ENCODE assay signal across 11 cellular contexts in the genomic region with DNA sequence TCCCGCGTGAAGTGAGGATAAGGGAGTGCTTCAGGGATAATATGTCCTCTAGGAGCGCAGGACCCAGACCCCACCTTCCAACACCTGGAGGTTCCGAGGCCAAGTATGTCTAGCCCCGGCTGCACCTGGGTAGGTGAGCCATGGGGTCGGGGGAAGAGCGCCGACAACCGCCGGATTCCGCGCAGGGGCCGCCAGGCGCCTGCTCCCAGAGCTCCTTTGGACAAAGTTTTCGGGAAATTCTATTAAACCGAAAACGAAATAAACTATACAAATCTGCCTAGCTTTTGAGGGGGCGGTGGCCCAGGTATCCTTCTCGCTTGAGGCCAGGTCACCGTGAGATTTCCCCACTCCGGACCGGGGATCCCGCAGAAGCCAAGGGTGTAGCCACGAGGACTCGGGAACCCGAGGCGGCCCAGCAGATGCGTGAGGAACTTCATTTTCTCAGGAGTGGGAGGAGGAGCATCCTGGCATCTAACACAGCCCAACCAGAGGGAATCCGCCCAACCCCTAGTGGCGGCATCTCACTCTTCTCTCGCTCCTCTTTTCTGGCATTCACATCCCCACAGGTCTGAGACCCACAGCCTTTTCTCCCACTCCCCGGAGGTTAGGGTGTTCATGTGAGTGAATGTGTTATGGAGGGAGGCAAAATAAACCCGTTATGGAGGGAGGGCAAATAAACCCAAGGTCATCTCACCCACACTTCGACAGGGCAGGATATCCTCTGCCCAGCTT. TPM values are rescaled to one million over a fixed set of nuclear protein-coding genes. Genes with fewer than 3 reads are reported as not detected.
DNase-seq lines count a peak whose midpoint lies in the region; ATAC-seq and TF ChIP-seq lines count a peak whose summit lies in the region.
"Had no signal": no experiment of that assay in that cellular context is flagged by ENCODE, and none has a peak within 500 bp of the region (broad histone marks: within the 10 kb centered on the region; RNA-seq: fewer than 3 reads in every experiment).

No MANE protein-coding gene starts in this region.

- H3K4me1 ChIP-seq in SJSA1 (replicated peaks) (peaks cover 11% of the 10 kb centered on the region), esophagus squamous epithelium (peaks cover 22 to 81% (median 39%) of the 10 kb centered on the region in 3 donors)

- H3K9me3 ChIP-seq in SJSA1 (replicated peaks) (peaks cover 8% of the 10 kb centered on the region; the same call in 1 of the 2 replicates), esophagus squamous epithelium (no peaks in the 10 kb centered on the region)

- TF ChIP-seq CTCF in esophagus squamous epithelium (IDR thresholded peaks at IDR 0.05), result peak in 1 of 6 experiments; percentile 22

- peaks cover 69% of the 10 kb centered on the region for H3K27me3 Mint-ChIP-seq in activated naive CD4-positive, alpha-beta T cell treated with anti-CD3 and anti-CD28 coated beads, Interleukin-2, amount 50 U/mL, for 24 hours

- H3K4me3 Mint-ChIP-seq in activated naive CD4-positive, alpha-beta T cell treated with anti-CD3 and anti-CD28 coated beads, Interleukin-2, amount 50 U/mL, for 24 hours, result peak overlapping the region; percentile 54
- H3K4me3 Mint-ChIP-seq in stimulated activated effector memory CD8-positive, alpha-beta T cell treated with anti-CD3 and anti-CD28 coated beads, Interleukin-12 subunit alpha, Interleukin-12 subunit beta, amount 100 ng/mL, for 72 hours, result peak overlapping the region; percentile 70

- H3K27ac Mint-ChIP-seq in activated naive CD4-positive, alpha-beta T cell treated with anti-CD3 and anti-CD28 coated beads, Interleukin-2, amount 50 U/mL, for 24 hours, result no peak overlapping the region
- H3K27ac Mint-ChIP-seq in stimulated activated effector memory CD8-positive, alpha-beta T cell treated with anti-CD3 and anti-CD28 coated beads, Interleukin-12 subunit alpha, Interleukin-12 subunit beta, amount 100 ng/mL, for 72 hours, result no peak overlapping the region

- peaks cover 54% of the 10 kb centered on the region for H3K4me1 Mint-ChIP-seq in activated naive CD4-positive, alpha-beta T cell treated with anti-CD3 and anti-CD28 coated beads, Interleukin-2, amount 50 U/mL, for 24 hours
- H3K4me1 Mint-ChIP-seq in stimulated activated effector memory CD8-positive, alpha-beta T cell treated with anti-CD3 and anti-CD28 coated beads, Interleukin-12 subunit alpha, Interleukin-12 subunit beta, amount 100 ng/mL, for 72 hours, result peaks cover 53% of the 10 kb centered on the region

- H3K36me3 ChIP-seq in SJSA1 (peaks cover 15% of the 10 kb centered on the region), esophagus squamous epithelium (no peaks in the 10 kb centered on the region)

- H3K27ac ChIP-seq in SJSA1 (no peak overlapping the region), esophagus squamous epithelium (no peak overlapping the region)

- H3K4me3 ChIP-seq in SJSA1, result peak overlapping the region; percentile 57
- H3K4me3 ChIP-seq in esophagus squamous epithelium, result peak overlapping the region; percentile 47 to 71 (median 57)

- H3K27me3 ChIP-seq in SJSA1 (replicated peaks) (peaks cover 9% of the 10 kb centered on the region; the same call in 1 of the 2 replicates), esophagus squamous epithelium (peaks cover 0 to 100% (median 47%) of the 10 kb centered on the region in 4 donors)

- H3K9me3 Mint-ChIP-seq in activated naive CD4-positive, alpha-beta T cell treated with anti-CD3 and anti-CD28 coated beads, Interleukin-2, amount 50 U/mL, for 24 hours, result no peaks in the 10 kb centered on the region
- H3K9me3 Mint-ChIP-seq in stimulated activated effector memory CD8-positive, alpha-beta T cell treated with anti-CD3 and anti-CD28 coated beads, Interleukin-12 subunit alpha, Interleukin-12 subunit beta, amount 100 ng/mL, for 72 hours, result no peaks in the 10 kb centered on the region

- ATAC-seq in stimulated activated effector memory CD8-positive, alpha-beta T cell treated with anti-CD3 and anti-CD28 coated beads, Interleukin-12 subunit alpha, Interleukin-12 subunit beta, amount 100 ng/mL, for 72 hours, result no peak
- ATAC-seq in GM18870 (IDR thresholded peaks at IDR 0.05; ENCODE audit: unreplicated experiment), result no peak

- WGBS in esophagus squamous epithelium, 2 donors, result 33 to 35% methylated on average over 12 to 20 of the region's 34 CpGs

- H3K36me3 Mint-ChIP-seq in activated naive CD4-positive, alpha-beta T cell treated with anti-CD3 and anti-CD28 coated beads, Interleukin-2, amount 50 U/mL, for 24 hours, result no peaks in the 10 kb centered on the region
- H3K36me3 Mint-ChIP-seq in stimulated activated effector memory CD8-positive, alpha-beta T cell treated with anti-CD3 and anti-CD28 coated beads, Interleukin-12 subunit alpha, Interleukin-12 subunit beta, amount 100 ng/mL, for 72 hours, result peaks cover 13% of the 10 kb centered on the region

- no peak for TF ChIP-seq POLR2A in esophagus squamous epithelium (IDR thresholded peaks at IDR 0.05)

- DNase-seq in activated naive CD4-positive, alpha-beta T cell (lab: John Stamatoyannopoulos, UW), result no peak
- no peak for DNase-seq in SJSA1 (ENCODE audit: low read depth in 1 of 2, low spot score in 2 of 2)
- no peak for DNase-seq in esophagus squamous epithelium (lab: John Stamatoyannopoulos, UW)
- DNase-seq in stimulated activated effector memory CD8-positive, alpha-beta T cell treated with anti-CD3 and anti-CD28 coated beads, Interleukin-12 subunit alpha, Interleukin-12 subunit beta, amount 100 ng/mL, for 72 hours (ENCODE audit: low spot score in 2 of 2), result no peak
- no peak for DNase-seq in NK-92 (lab: John Stamatoyannopoulos, UW; ENCODE audit: unreplicated experiment)
- no peak for DNase-seq in SW480 (ENCODE audit: low spot score)
- DNase-seq: NCI-H1105 treated with DMSO at 0.1 percent for 48 hours, SHP77 treated with DMSO at 0.1 percent for 48 hours had no signal

- intact Hi-C loops in esophagus squamous epithelium (cut with DNase I), result no loop called here

RNA-seq across cellular contexts. Expression of a gene that starts 2.3 kb away (rescaled TPM):
- 15.0 and 16.3 TPM in 2 replicates for total RNA-seq in SJSA1 (2014; rRNA removed; shearing (Covaris generic))
- total RNA-seq in esophagus squamous epithelium, result 1 to 10 TPM; 1.6 to 8.0 (median 4.4) TPM
- total RNA-seq: fibroblast of lung had no signal
